12 cellular contexts compared by ENCODE assay signal in the genomic region with DNA sequence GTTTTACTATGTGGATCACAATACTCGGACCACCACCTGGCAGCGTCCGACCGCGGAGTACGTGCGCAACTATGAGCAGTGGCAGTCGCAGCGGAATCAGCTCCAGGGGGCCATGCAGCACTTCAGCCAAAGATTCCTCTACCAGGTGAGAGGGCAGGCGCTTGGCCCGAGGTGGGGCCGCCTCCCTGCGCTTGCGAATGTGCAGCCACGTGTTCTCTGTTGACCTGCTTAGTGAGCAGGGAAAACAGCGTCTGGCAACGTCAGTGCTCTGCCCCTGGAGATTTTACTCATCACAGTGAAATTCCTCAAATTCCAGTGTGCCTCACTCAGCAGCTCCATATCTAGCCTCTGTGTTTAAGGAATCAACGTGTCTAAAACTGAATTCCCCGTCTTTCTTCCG. TPM values are rescaled to one million over a fixed set of nuclear protein-coding genes. Genes with fewer than 3 reads are reported as not detected.
A peak's percentile ranks its signal among the peaks of the same experiment; 100 is the strongest.
DNase-seq lines count a peak whose midpoint lies in the region; FAIRE-seq and TF ChIP-seq lines count a peak whose summit lies in the region.
"Had no signal": no experiment of that assay in that cellular context is flagged by ENCODE, and none has a peak within 500 bp of the region (broad histone marks: within the 10 kb centered on the region; RNA-seq: fewer than 3 reads in every experiment).

No MANE protein-coding gene starts in this region.

- H4K20me1 ChIP-seq in endothelial cell of umbilical vein (replicated peaks; ENCODE audit: control insufficient read depth, extremely low read depth, insufficient read depth, low read length), result no peaks in the 10 kb centered on the region
- H4K20me1 ChIP-seq: BLaER1 had no signal

- H3K9me3 ChIP-seq in MG63, result no peaks in the 10 kb centered on the region
- no peaks in the 10 kb centered on the region for H3K9me3 ChIP-seq in endothelial cell of umbilical vein (replicated peaks; ENCODE audit: control insufficient read depth, insufficient read depth, low read length)
- no peaks in the 10 kb centered on the region for H3K9me3 ChIP-seq in CD4-positive, alpha-beta memory T cell (ENCODE audit: control insufficient read depth in 1 of 2, low read length in 2 of 2)
- H3K9me3 ChIP-seq: BLaER1 had no signal

- peak overlapping the region; percentile 69 for H3K4me2 ChIP-seq in endothelial cell of umbilical vein (ENCODE audit: insufficient read depth, low read length)
- H3K4me2 ChIP-seq: BLaER1 had no signal

- CTCF ChIA-PET in endothelial cell of umbilical vein (lab: Charles Lee), result interaction anchor here (0.6 to 4.3 kb wide), 6 partner anchors 10 to 121 kb away, joined by 3 to 32 read pairs (median 3); no protein-coding TSS in a partner anchor
- CTCF ChIA-PET in CD4-positive, alpha-beta memory T cell (lab: Charles Lee; ENCODE audit: partially characterized antibody), result interaction anchor here (2.7 kb wide), 1 partner anchor 12 kb away, joined by 23 read pairs; no protein-coding TSS in a partner anchor

- peaks cover 11% of the 10 kb centered on the region for H3K4me1 ChIP-seq in endothelial cell of umbilical vein (ENCODE audit: control insufficient read depth, extremely low read depth, insufficient read depth, low read length)
- H3K4me1 ChIP-seq in CD4-positive, alpha-beta memory T cell (ENCODE audit: insufficient read depth, low read length), result no peaks in the 10 kb centered on the region

- no TSS peak for BruUV-seq in endothelial cell of umbilical vein (replicated peaks; lab: Mats Ljungman, UMichigan)

- H3K9me1 ChIP-seq in endothelial cell of umbilical vein (replicated peaks; ENCODE audit: control insufficient read depth, extremely low read depth, insufficient read depth, low read length), result no peaks in the 10 kb centered on the region

- H3K27me3 Mint-ChIP-seq in CD4-positive, alpha-beta memory T cell, result no peaks in the 10 kb centered on the region

- H3K27me3 ChIP-seq in MG63, result no peaks in the 10 kb centered on the region
- no peaks in the 10 kb centered on the region for H3K27me3 ChIP-seq in endothelial cell of umbilical vein (ENCODE audit: control insufficient read depth in 2 of 2, insufficient read depth in 2 of 2, low read length in 2 of 2)
- H3K27me3 ChIP-seq in CD4-positive, alpha-beta memory T cell (ENCODE audit: insufficient read depth, low read length), result no peaks in the 10 kb centered on the region
- H3K27me3 ChIP-seq: BLaER1 had no signal

- intact Hi-C loops in endothelial cell of umbilical vein (cut with micrococcal nuclease), result loop anchor here (5.0 kb wide), 1 partner anchor 70 kb away; no protein-coding TSS in a partner anchor
- intact Hi-C loops in CD4-positive, alpha-beta memory T cell (cut with micrococcal nuclease), result no loop called here

- POLR2A ChIA-PET in endothelial cell of umbilical vein (lab: Charles Lee), result interaction anchor here (0.6 kb wide), 1 partner anchor 69 kb away, joined by 3 read pairs; no protein-coding TSS in a partner anchor
- POLR2A ChIA-PET in CD4-positive, alpha-beta memory T cell (lab: Charles Lee; ENCODE audit: partially characterized antibody), result no interaction called here

- no peaks in the 10 kb centered on the region for H3K79me2 ChIP-seq in endothelial cell of umbilical vein (ENCODE audit: control insufficient read depth, insufficient read depth, low read length)

- DNase-seq in A172 (ENCODE audit: low spot score) (peak; percentile 97), MG63 (peak; percentile 35), endothelial cell of umbilical vein (ENCODE audit: low read depth, low spot score) (peak; percentile 74), lung microvascular endothelial cell (ENCODE audit: low read depth in 2 of 2) (peak; percentile 60 to 80), NCI-H2196 (lab: John Stamatoyannopoulos, UW; ENCODE audit: unreplicated experiment) (no peak), ureter (ENCODE audit: low spot score) (no peak)
- no peak for DNase-seq in stimulated activated CD4-positive, alpha-beta T cell treated with anti-CD3 and anti-CD28 coated beads, Interleukin-4, amount 100 ng/mL, for 1 hour
- no peak for DNase-seq in CD4-positive, alpha-beta memory T cell
- DNase-seq: activated T-cell treated with anti-CD3 and anti-CD28 coated beads, Interleukin-2, amount 50 U/mL, for 72 hours; natural killer cell; NCI-H2227 treated with DMSO at 0.1 percent for 48 hours had no signal

- TF ChIP-seq POLR2A in endothelial cell of umbilical vein (IDR thresholded peaks at IDR 0.05; ENCODE audit: low read depth, low read length), result no peak

- H3K4me3 Mint-ChIP-seq in CD4-positive, alpha-beta memory T cell, result no peak overlapping the region
- H3K4me3 Mint-ChIP-seq: activated T-cell treated with anti-CD3 and anti-CD28 coated beads, Interleukin-2, amount 50 U/mL, for 72 hours; natural killer cell had no signal

- H3K36me3 ChIP-seq in MG63, result no peaks in the 10 kb centered on the region
- H3K36me3 ChIP-seq in endothelial cell of umbilical vein (ENCODE audit: control insufficient read depth in 2 of 2, extremely low read depth in 1 of 2, insufficient read depth in 2 of 2, low read length in 2 of 2), result peaks cover 0 to 2% of the 10 kb centered on the region in 2 experiments
- peaks cover 17% of the 10 kb centered on the region for H3K36me3 ChIP-seq in CD4-positive, alpha-beta memory T cell (ENCODE audit: insufficient read depth, low read length)

- H3K4me1 Mint-ChIP-seq in CD4-positive, alpha-beta memory T cell, result no peaks in the 10 kb centered on the region

- H3K27ac Mint-ChIP-seq in CD4-positive, alpha-beta memory T cell, result no peak overlapping the region
- H3K27ac Mint-ChIP-seq: activated T-cell treated with anti-CD3 and anti-CD28 coated beads, Interleukin-2, amount 50 U/mL, for 72 hours; natural killer cell had no signal

- H3K9ac ChIP-seq in endothelial cell of umbilical vein (replicated peaks; ENCODE audit: extremely low read depth, insufficient read depth, low read length), result peak overlapping the region; percentile 68
- H3K9ac ChIP-seq: BLaER1 had no signal

- H3K36me3 Mint-ChIP-seq in CD4-positive, alpha-beta memory T cell, result peaks cover 27 to 51% of the 10 kb centered on the region in 2 donors

- dilution Hi-C loops in endothelial cell of umbilical vein (cut with MboI; ENCODE audit: extremely low pct_ligation_motif_present, low sequenced_read_pairs), result no loop called here

- no peak for TF ChIP-seq CTCF in endothelial cell of umbilical vein (IDR thresholded peaks at IDR 0.05; ENCODE audit: extremely low read depth in 1 of 2, insufficient read depth in 1 of 2, low read depth in 1 of 2, low read length in 2 of 2)

- FAIRE-seq in endothelial cell of umbilical vein (lab: Jason Lieb, UNC), result peak; percentile 70

- H3K4me3 ChIP-seq in MG63, result no peak overlapping the region
- H3K4me3 ChIP-seq in endothelial cell of umbilical vein (replicated peaks in 1 of 3; ENCODE audit: insufficient read depth in 1 of 3, low read depth in 1 of 3, low read length in 3 of 3), result no peak overlapping the region
- H3K4me3 ChIP-seq in CD4-positive, alpha-beta memory T cell (ENCODE audit: low read length in 2 of 2), result no peak overlapping the region
- H3K4me3 ChIP-seq: BLaER1 had no signal

- H3K27ac ChIP-seq in endothelial cell of umbilical vein (ENCODE audit: insufficient read depth, low read depth, low read length), result peak overlapping the region; percentile 68
- H3K27ac ChIP-seq in CD4-positive, alpha-beta memory T cell (ENCODE audit: low read depth, low read length), result no peak overlapping the region
- H3K27ac ChIP-seq: BLaER1 had no signal

- peaks cover 0 to 1% (median 0%) of the 10 kb centered on the region in 8 donors for H3K9me3 Mint-ChIP-seq in CD4-positive, alpha-beta memory T cell
- H3K9me3 Mint-ChIP-seq: activated T-cell treated with anti-CD3 and anti-CD28 coated beads, Interleukin-2, amount 50 U/mL, for 72 hours; natural killer cell had no signal

- H2AFZ ChIP-seq in endothelial cell of umbilical vein (ENCODE audit: low read depth, low read length), result peak overlapping the region; percentile 39

TF ChIP-seq in endothelial cell of umbilical vein, 7 proteins besides CTCF, POLR2A, EP300 and RAD21:
- TF ChIP-seq, protein P1, sequence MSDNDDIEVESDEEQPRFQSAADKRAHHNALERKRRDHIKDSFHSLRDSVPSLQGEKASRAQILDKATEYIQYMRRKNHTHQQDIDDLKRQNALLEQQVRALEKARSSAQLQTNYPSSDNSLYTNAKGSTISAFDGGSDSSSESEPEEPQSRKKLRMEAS (IDR thresholded peaks at IDR 0.05; ENCODE audit: insufficient read depth, insufficient read length), result peak; percentile 54
- TF ChIP-seq JUN (IDR thresholded peaks at IDR 0.05; ENCODE audit: borderline replicate concordance, insufficient read depth, insufficient read length, low read depth) (no peak), POLR2AphosphoS5 (IDR thresholded peaks at IDR 0.05; ENCODE audit: insufficient read depth, low read depth, low read length) (peak; percentile 42)

RNA-seq across cellular contexts. Expression of a gene that starts 33.4 kb away (rescaled TPM):
- 0.29 and 0.65 TPM in 2 replicates for total RNA-seq in A172 (2014; rRNA removed; shearing (Covaris generic))
- 0.03 TPM in 1 of 2 replicates, not detected in the other for total RNA-seq in MG63 (2014; rRNA removed; shearing (Covaris generic); ENCODE audit: low replicate concordance)
- total RNA-seq in endothelial cell of umbilical vein (0.46 and 0.51 TPM in 2 replicates), lung microvascular endothelial cell (not detected in 2 replicates), ureter (2.2 TPM)
- polyA plus RNA-seq in endothelial cell of umbilical vein, result 0.35 and 0.65 TPM in 2 replicates
- 0.04 TPM in 2 replicates for polyA plus RNA-seq in endothelial cell of umbilical vein (2011; cell fraction: cytosol; rRNA removed)
- polyA plus RNA-seq in endothelial cell of umbilical vein (2011; cell fraction: nucleus; rRNA removed), result 2.2 and 3.4 TPM in 2 replicates
- 0.18 and 0.36 TPM in 2 replicates for polyA plus RNA-seq in endothelial cell of umbilical vein (2012)
- 0.42 and 0.75 TPM in 2 replicates for polyA minus RNA-seq in endothelial cell of umbilical vein
- polyA minus RNA-seq in endothelial cell of umbilical vein (2011; cell fraction: cytosol; rRNA and poly(A)+ RNA removed), result not detected
- polyA minus RNA-seq in endothelial cell of umbilical vein (2011; cell fraction: nucleus; rRNA and poly(A)+ RNA removed), result 1.6 and 1.7 TPM in 2 replicates
- total RNA-seq in CD4-positive, alpha-beta memory T cell, result 1 to 10 TPM; 7.2 to 7.5 TPM
- under 1 TPM in 1 of 2 donors, not detected in 1; 0.37 TPM for polyA plus RNA-seq in CD4-positive, alpha-beta memory T cell

Comparison
In these comparisons a context has a peak if more than half of its experiments do, and no peak if none do; other contexts are left out.
1. DNase-seq: peak in A172 (single experiment), MG63 (single experiment), endothelial cell of umbilical vein (single experiment) and lung microvascular endothelial cell (2 of 2); none in NCI-H2196 (single experiment), ureter (single experiment), stimulated activated CD4-positive, alpha-beta T cell treated with anti-CD3 and anti-CD28 coated beads, Interleukin-4, amount 100 ng/mL, for 1 hour (single experiment) and CD4-positive, alpha-beta memory T cell (0 of 5).